8 cellular contexts compared by ENCODE assay signal in the genomic region with DNA sequence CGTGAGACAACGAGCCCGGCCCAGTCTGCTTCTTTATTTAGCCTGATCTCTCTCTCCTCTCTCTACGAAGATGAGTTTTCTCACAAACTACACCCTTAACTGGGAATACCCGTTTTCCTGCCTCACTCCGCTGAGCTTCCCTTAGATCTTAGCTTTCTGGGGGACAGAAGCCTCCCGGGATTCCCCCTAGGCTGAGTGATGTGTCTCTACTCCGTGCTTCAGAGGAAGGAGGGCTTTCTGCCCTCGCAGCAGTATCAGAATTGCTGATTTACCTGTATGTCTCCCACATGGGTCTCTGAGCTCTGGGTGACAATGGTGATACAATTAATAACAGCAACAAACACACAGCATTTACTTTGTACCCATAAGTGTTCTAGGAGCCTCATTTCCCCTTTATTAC. TPM values are rescaled to one million over a fixed set of nuclear protein-coding genes. Genes with fewer than 3 reads are reported as not detected.
A peak's percentile ranks its signal among the peaks of the same experiment; 100 is the strongest.
DNase-seq lines count a peak whose midpoint lies in the region; ATAC-seq and TF ChIP-seq lines count a peak whose summit lies in the region.

No MANE protein-coding gene starts in this region.

- BruUV-seq in Caco-2 (replicated peaks; lab: Mats Ljungman, UMichigan) (TSS peak; percentile 44), HCT116 (replicated peaks; lab: Mats Ljungman, UMichigan) (TSS peak; percentile 63)

- POLR2A ChIA-PET in Caco-2 (lab: Charles Lee): interaction anchor here (1.7 kb wide), 1 partner anchor 140 kb away, joined by 3 read pairs; no protein-coding TSS in a partner anchor
- POLR2A ChIA-PET in HCT116 (lab: Charles Lee): no interaction called here
- POLR2A ChIA-PET in activated CD4-positive, alpha-beta memory T cell treated with anti-CD3 and anti-CD28 coated beads for 36 hours (lab: Charles Lee): interaction anchor here (1.0 to 3.4 kb wide), 13 partner anchors 9 to 160 kb away, joined by 3 to 63 read pairs (median 7); a partner anchor contains a TSS

- H3K9me3 ChIP-seq in Caco-2: peaks cover 4% of the 10 kb centered on the region; the same call in 1 of the 2 replicates
- H3K9me3 ChIP-seq in HCT116 (ENCODE audit: control insufficient read depth in 1 of 2, insufficient read depth in 1 of 2, low read depth in 1 of 2, low read length in 2 of 2): peaks cover 0 to under 1% of the 10 kb centered on the region in 2 experiments; a peak in 1 of 4 replicates
- no peaks in the 10 kb centered on the region for H3K9me3 ChIP-seq in iPS-18a (ENCODE audit: control insufficient read depth, low read depth, low read length)
- H3K9me3 ChIP-seq in stomach smooth muscle (ENCODE audit: control insufficient read depth in 2 of 2, low read length in 2 of 2): no peaks in the 10 kb centered on the region

- no peak for TF ChIP-seq CTCF in Caco-2 (IDR thresholded peaks at IDR 0.05; ENCODE audit: insufficient read depth in 1 of 2, low read depth in 1 of 2, low read length in 1 of 2, severe bottlenecking in 1 of 2, unreplicated experiment in 1 of 2)
- no peak for TF ChIP-seq CTCF in HCT116 (IDR thresholded peaks at IDR 0.05 in 2 of 3, conservative IDR thresholded peaks at IDR 0.05 in 1 of 3; ENCODE audit: borderline replicate concordance in 1 of 3, insufficient read depth in 1 of 3, low read depth in 2 of 3, low read length in 2 of 3)

- intact Hi-C loops in Caco-2 (cut with micrococcal nuclease; ENCODE audit: unreplicated experiment) (no loop called here), HCT116 (cut with micrococcal nuclease) (no loop called here)
- intact Hi-C loops in activated CD4-positive, alpha-beta memory T cell treated with anti-CD3 and anti-CD28 coated beads for 36 hours (cut with micrococcal nuclease): loop anchor here (1.0 to 5.0 kb wide), 3 partner anchors 9 to 392 kb away; a partner anchor contains a TSS

- no peak overlapping the region for H2AFZ ChIP-seq in HCT116 (ENCODE audit: low read depth, low read length, poor library complexity, severe bottlenecking)

- no peak for TF ChIP-seq RAD21 in HCT116 (IDR thresholded peaks at IDR 0.05; ENCODE audit: low read depth)

- DNase-seq in Caco-2 (no peak), HCT116 (ENCODE audit: low read depth, low spot score) (no peak), NCI-H345 treated with DMSO at 0.1 percent for 48 hours (lab: John Stamatoyannopoulos, UW; ENCODE audit: unreplicated experiment) (no peak), NCI-H1417 (lab: John Stamatoyannopoulos, UW) (no peak), NCI-H510A treated with DMSO at 0.1 percent for 48 hours (lab: John Stamatoyannopoulos, UW) (no peak)
- peak; percentile 68 for DNase-seq in activated CD4-positive, alpha-beta memory T cell treated with anti-CD3 and anti-CD28 coated beads for 36 hours

- H3K9me2 ChIP-seq in HCT116 (ENCODE audit: insufficient read depth): no peaks in the 10 kb centered on the region

- H3K27me3 ChIP-seq in Caco-2 (replicated peaks; ENCODE audit: control insufficient read depth, insufficient read depth, low read length): no peaks in the 10 kb centered on the region
- H3K27me3 ChIP-seq in HCT116 (ENCODE audit: insufficient read depth, low read length): no peaks in the 10 kb centered on the region
- H3K27me3 ChIP-seq in iPS-18a (ENCODE audit: control insufficient read depth, insufficient read depth, low read length): no peaks in the 10 kb centered on the region
- H3K27me3 ChIP-seq in stomach smooth muscle (ENCODE audit: control insufficient read depth in 1 of 2, insufficient read depth in 2 of 2, low read length in 2 of 2): no peaks in the 10 kb centered on the region

- H3K27ac ChIP-seq in HCT116 (ENCODE audit: low read depth, low read length): peak overlapping the region; percentile 48
- no peak overlapping the region for H3K27ac ChIP-seq in iPS-18a (ENCODE audit: low read length)
- H3K27ac ChIP-seq in stomach smooth muscle (ENCODE audit: low read length): no peak overlapping the region

- H3K27me3 Mint-ChIP-seq in Caco-2 (ENCODE audit: insufficient read depth, unreplicated experiment): no peaks in the 10 kb centered on the region
- H3K27me3 Mint-ChIP-seq in activated CD4-positive, alpha-beta memory T cell treated with anti-CD3 and anti-CD28 coated beads for 36 hours: no peaks in the 10 kb centered on the region

- RAD21 ChIA-PET in HCT116 (lab: Charles Lee; ENCODE audit: low non-redundant PET in 1 of 2, low total read pairs in 2 of 2, uncharacterized antibody in 2 of 2, unreplicated experiment in 2 of 2): no interaction called here

- 0 out of 2 replicates have a peak, but pooled peaks cover 4% of the 10 kb centered on the region for H3K4me1 ChIP-seq in Caco-2
- H3K4me1 ChIP-seq in HCT116 (ENCODE audit: control insufficient read depth in 1 of 2, insufficient read depth in 2 of 2, low read length in 2 of 2): peaks cover 8 to 16% of the 10 kb centered on the region in 2 experiments; a peak in 3 of 4 replicates
- peaks cover 3% of the 10 kb centered on the region for H3K4me1 ChIP-seq in iPS-18a (ENCODE audit: control insufficient read depth, low read depth, low read length)
- peaks cover 13% of the 10 kb centered on the region for H3K4me1 ChIP-seq in stomach smooth muscle (ENCODE audit: control insufficient read depth, insufficient read depth, low read length)

- no peaks in the 10 kb centered on the region for H4K20me1 ChIP-seq in HCT116 (ENCODE audit: insufficient read depth)

- no peaks in the 10 kb centered on the region for H3K4me1 Mint-ChIP-seq in Caco-2 (ENCODE audit: low read depth, unreplicated experiment)
- peaks cover 47% of the 10 kb centered on the region for H3K4me1 Mint-ChIP-seq in activated CD4-positive, alpha-beta memory T cell treated with anti-CD3 and anti-CD28 coated beads for 36 hours (ENCODE audit: low read depth)

- peak overlapping the region; percentile 81 for H3K4me3 Mint-ChIP-seq in Caco-2 (ENCODE audit: unreplicated experiment)
- peak overlapping the region; percentile 87 for H3K4me3 Mint-ChIP-seq in activated CD4-positive, alpha-beta memory T cell treated with anti-CD3 and anti-CD28 coated beads for 36 hours

- peak overlapping the region; percentile 97 for H3K4me2 ChIP-seq in HCT116 (ENCODE audit: low read length)

- peaks cover 12% of the 10 kb centered on the region for H3K36me3 Mint-ChIP-seq in Caco-2 (ENCODE audit: insufficient read depth, unreplicated experiment)
- peaks cover 30% of the 10 kb centered on the region for H3K36me3 Mint-ChIP-seq in activated CD4-positive, alpha-beta memory T cell treated with anti-CD3 and anti-CD28 coated beads for 36 hours

- no peak overlapping the region for H3K27ac Mint-ChIP-seq in Caco-2 (ENCODE audit: unreplicated experiment)
- H3K27ac Mint-ChIP-seq in activated CD4-positive, alpha-beta memory T cell treated with anti-CD3 and anti-CD28 coated beads for 36 hours: peak overlapping the region; percentile 94

- H3K79me2 ChIP-seq in HCT116 (ENCODE audit: insufficient read depth, low read length): peaks cover 25% of the 10 kb centered on the region

- no peak for ATAC-seq in HCT116

- H3K4me3 ChIP-seq in Caco-2 (ENCODE audit: low read depth, low read length) (peak overlapping the region; percentile 82), HCT116 (replicated peaks in 1 of 2; ENCODE audit: low read depth in 1 of 2, low read length in 2 of 2) (peak overlapping the region; percentile 81), iPS-18a (ENCODE audit: low read length) (peak overlapping the region; percentile 90), stomach smooth muscle (ENCODE audit: low read length in 2 of 2) (peak overlapping the region; percentile 71 to 84)

- H3K9ac ChIP-seq in HCT116 (ENCODE audit: low read length): peak overlapping the region; percentile 75
- H3K9ac ChIP-seq in iPS-18a (ENCODE audit: low read length): peak overlapping the region; percentile 73
- peak overlapping the region; percentile 68 for H3K9ac ChIP-seq in stomach smooth muscle (ENCODE audit: low read length in 2 of 2)

- no peaks in the 10 kb centered on the region for H3K9me3 Mint-ChIP-seq in Caco-2 (ENCODE audit: unreplicated experiment)
- H3K9me3 Mint-ChIP-seq in activated CD4-positive, alpha-beta memory T cell treated with anti-CD3 and anti-CD28 coated beads for 36 hours: no peaks in the 10 kb centered on the region

- H3K36me3 ChIP-seq in Caco-2 (ENCODE audit: control insufficient read depth, insufficient read depth, low read length): no peaks in the 10 kb centered on the region; the same call in 1 of the 2 replicates
- H3K36me3 ChIP-seq in HCT116 (ENCODE audit: control insufficient read depth in 1 of 2, insufficient read depth in 2 of 2, low read length in 2 of 2): peaks cover 2 to 6% of the 10 kb centered on the region in 2 experiments; a peak in 2 of 4 replicates
- peaks cover 5% of the 10 kb centered on the region for H3K36me3 ChIP-seq in iPS-18a (ENCODE audit: control insufficient read depth, low read depth, low read length)
- peaks cover 9% of the 10 kb centered on the region in 2 donors for H3K36me3 ChIP-seq in stomach smooth muscle (ENCODE audit: control insufficient read depth in 2 of 2, insufficient read depth in 2 of 2, low read length in 2 of 2)

- no peak for TF ChIP-seq POLR2A in HCT116 (IDR thresholded peaks at IDR 0.05; ENCODE audit: borderline replicate concordance, extremely low read depth, insufficient read depth, insufficient read length)

- CTCF ChIA-PET in Caco-2 (lab: Charles Lee) (interaction anchor here (0.7 to 1.5 kb wide), 4 partner anchors 11 to 184 kb away, joined by 3 to 4 read pairs (median 4); no protein-coding TSS in a partner anchor), HCT116 (lab: Charles Lee) (interaction anchor here (2.2 kb wide), 1 partner anchor 159 kb away, joined by 6 read pairs; no protein-coding TSS in a partner anchor)
- CTCF ChIA-PET in activated CD4-positive, alpha-beta memory T cell treated with anti-CD3 and anti-CD28 coated beads for 36 hours (lab: Charles Lee): interaction anchor here (0.7 to 2.2 kb wide), 9 partner anchors 9 to 183 kb away, joined by 3 to 13 read pairs (median 4); no protein-coding TSS in a partner anchor

TF ChIP-seq in HCT116, 20 proteins besides CTCF, POLR2A, EP300 and RAD21 (continues in another document):
- TF ChIP-seq SRF (IDR thresholded peaks at IDR 0.05; ENCODE audit: low read depth): no peak

RNA-seq across cellular contexts. Expression of a gene that starts 1.0 kb away (rescaled TPM):
- total RNA-seq in Caco-2 (2022) (21.5 and 23.5 TPM in 2 replicates), HCT116 (2021; ENCODE audit: unreplicated experiment) (31.6 TPM)
- 40.8 and 53.1 TPM in 2 replicates for polyA plus RNA-seq in HCT116 (2012)
- total RNA-seq in activated CD4-positive, alpha-beta memory T cell treated with anti-CD3 and anti-CD28 coated beads for 36 hours: 10 to 100 TPM; 52.7 to 58.8 TPM

RNA-seq across cellular contexts. Expression of a gene that starts 29.2 kb away (rescaled TPM):
- total RNA-seq in Caco-2 (2022) (0.16 TPM in 1 of 2 replicates, not detected in the other), HCT116 (2021; ENCODE audit: unreplicated experiment) (not detected)
- polyA plus RNA-seq in HCT116 (2012): not detected in 2 replicates
- not detected for total RNA-seq in activated CD4-positive, alpha-beta memory T cell treated with anti-CD3 and anti-CD28 coated beads for 36 hours

RNA-seq across cellular contexts. Expression of a gene that starts 43.0 kb away (rescaled TPM):
- not detected in 2 replicates for total RNA-seq in Caco-2 (2022)
- total RNA-seq in HCT116 (2021; ENCODE audit: unreplicated experiment): 0.27 TPM
- polyA plus RNA-seq in HCT116 (2012): 0.04 and 0.09 TPM in 2 replicates
- total RNA-seq in activated CD4-positive, alpha-beta memory T cell treated with anti-CD3 and anti-CD28 coated beads for 36 hours: not detected

RNA-seq across cellular contexts. Expression of a gene that starts 47.0 kb away (rescaled TPM):
- 0.46 TPM in 1 of 2 replicates, not detected in the other for total RNA-seq in Caco-2 (2022)
- total RNA-seq in HCT116 (2021; ENCODE audit: unreplicated experiment): 0.10 TPM
- 0.34 and 0.37 TPM in 2 replicates for polyA plus RNA-seq in HCT116 (2012)
- not detected for total RNA-seq in activated CD4-positive, alpha-beta memory T cell treated with anti-CD3 and anti-CD28 coated beads for 36 hours
